In the genomic region with DNA sequence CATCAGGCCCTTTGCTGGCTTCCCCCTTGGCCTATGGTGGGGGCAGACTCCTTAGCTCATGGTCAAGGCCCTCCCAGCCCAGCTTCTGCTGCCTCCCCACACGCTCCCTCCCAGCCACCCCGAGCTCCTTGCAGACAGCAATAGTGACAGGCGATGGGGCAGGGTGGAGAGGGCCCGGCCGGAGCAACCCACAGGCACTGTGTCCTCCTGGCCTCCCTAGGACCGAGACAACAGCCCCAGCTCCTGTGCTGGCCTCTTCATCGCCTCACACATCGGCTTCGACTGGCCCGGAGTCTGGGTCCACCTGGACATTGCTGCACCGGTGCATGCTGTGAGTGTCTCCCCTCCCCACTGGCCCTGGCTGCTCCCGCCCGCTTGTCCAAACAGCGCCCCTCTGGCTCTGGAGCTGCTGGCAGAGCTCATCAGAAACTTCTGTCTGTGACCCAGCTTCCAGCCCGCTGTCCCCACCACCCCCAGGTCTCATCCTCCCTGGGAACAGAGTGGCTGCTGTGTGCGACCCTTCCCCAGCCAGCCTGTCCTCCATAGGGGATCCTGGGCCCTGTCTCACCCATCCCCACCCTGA, we compare ENCODE assay signal across 14 cellular contexts. TPM values are rescaled to one million over a fixed set of nuclear protein-coding genes. Genes with fewer than 3 reads are reported as not detected.
DNase-seq lines count a peak whose midpoint lies in the region; ATAC-seq and TF ChIP-seq lines count a peak whose summit lies in the region.
"Had no signal": no experiment of that assay in that cellular context is flagged by ENCODE, and none has a peak within 500 bp of the region (broad histone marks: within the 10 kb centered on the region; RNA-seq: fewer than 3 reads in every experiment).

No MANE protein-coding gene starts in this region.

- no peaks in the 10 kb centered on the region for H3K79me1 ChIP-seq in neuronal stem cell (ENCODE audit: low read depth, low read length)

- H3K9ac ChIP-seq in DND-41 (ENCODE audit: low read depth, low read length) = no peak overlapping the region
- no peak overlapping the region for H3K9ac ChIP-seq in neuronal stem cell (ENCODE audit: low read depth, low read length, poor library complexity)

- H3K4me1 ChIP-seq in DND-41 (ENCODE audit: insufficient read depth, low read length) (no peaks in the 10 kb centered on the region), neuronal stem cell (ENCODE audit: control insufficient read depth in 2 of 2, insufficient read depth in 1 of 2, low read depth in 1 of 2, low read length in 2 of 2) (peaks cover 14 to 19% of the 10 kb centered on the region in 2 donors)
- H3K4me1 ChIP-seq: SJSA1, suprapubic skin had no signal

- ATAC-seq in DND-41 (ENCODE audit: insufficient read depth, low read depth) = no peak
- ATAC-seq: CD8-positive, alpha-beta T cell had no signal

- peak overlapping the region; percentile 42 for H3K27ac Mint-ChIP-seq in dendritic cell treated with granulocyte-macrophage colony-stimulating factor and Interleukin-4, amounts not matched to agents 40 ng/mL and 50 ng/mL, for 4 days
- no peak overlapping the region for H3K27ac Mint-ChIP-seq in CD14-positive monocyte
- H3K27ac Mint-ChIP-seq: activated naive CD8-positive, alpha-beta T cell; CD8-positive, alpha-beta T cell; immature natural killer cell; naive B cell had no signal

- peaks cover 18% of the 10 kb centered on the region for H3K36me3 ChIP-seq in DND-41 (ENCODE audit: insufficient read depth, low read length)
- H3K36me3 ChIP-seq in neuronal stem cell (replicated peaks in 1 of 2; ENCODE audit: control insufficient read depth in 2 of 2, insufficient read depth in 2 of 2, low read length in 2 of 2) = peaks cover 0 to 3% of the 10 kb centered on the region in 2 donors
- H3K36me3 ChIP-seq: SJSA1 had no signal

- H3K27me3 Mint-ChIP-seq in dendritic cell treated with granulocyte-macrophage colony-stimulating factor and Interleukin-4, amounts not matched to agents 40 ng/mL and 50 ng/mL, for 4 days = no peaks in the 10 kb centered on the region
- H3K27me3 Mint-ChIP-seq in CD14-positive monocyte (ENCODE audit: low read depth in 3 of 3) = peaks cover 0 to 2% (median 2%) of the 10 kb centered on the region in 3 donors
- H3K27me3 Mint-ChIP-seq: activated naive CD8-positive, alpha-beta T cell; naive B cell had no signal

- no peak overlapping the region for H2BK5ac ChIP-seq in neuronal stem cell (ENCODE audit: low read length)

- peak overlapping the region; percentile 34 for H3K23ac ChIP-seq in neuronal stem cell (ENCODE audit: low read depth, low read length, poor library complexity)

- peak overlapping the region; percentile 49 for H3K14ac ChIP-seq in neuronal stem cell (ENCODE audit: low read length)

- no peak overlapping the region for H3K27ac ChIP-seq in DND-41 (ENCODE audit: low read length)
- no peak overlapping the region for H3K27ac ChIP-seq in neuronal stem cell (replicated peaks; ENCODE audit: low read length)
- H3K27ac ChIP-seq: SJSA1, suprapubic skin had no signal

- H3K4me3 ChIP-seq in DND-41 (ENCODE audit: low read depth in 1 of 2, low read length in 2 of 2) = no peak overlapping the region
- no peak overlapping the region for H3K4me3 ChIP-seq in neuronal stem cell (ENCODE audit: low read length in 2 of 2)
- H3K4me3 ChIP-seq: SJSA1, suprapubic skin had no signal

- no peak overlapping the region for H2BK12ac ChIP-seq in neuronal stem cell (ENCODE audit: low read length)

- DNase-seq in DND-41 = peak; percentile 3
- DNase-seq in GM20000 (ENCODE audit: low spot score) = peak; percentile 11
- no peak for DNase-seq in neuronal stem cell (ENCODE audit: low spot score)
- no peak for DNase-seq in NCI-H1436 treated with DMSO at 0.1 percent for 48 hours (lab: John Stamatoyannopoulos, UW)
- no peak for DNase-seq in CD14-positive monocyte (ENCODE audit: low spot score)
- DNase-seq in NCI-H146 (lab: John Stamatoyannopoulos, UW) = no peak
- DNase-seq: immature natural killer cell, naive B cell, NCI-H774 had no signal

- no peak overlapping the region for H3K4me3 Mint-ChIP-seq in dendritic cell treated with granulocyte-macrophage colony-stimulating factor and Interleukin-4, amounts not matched to agents 40 ng/mL and 50 ng/mL, for 4 days
- no peak overlapping the region for H3K4me3 Mint-ChIP-seq in CD14-positive monocyte
- H3K4me3 Mint-ChIP-seq: activated naive CD8-positive, alpha-beta T cell; CD8-positive, alpha-beta T cell; immature natural killer cell; naive B cell had no signal

- H2AFZ ChIP-seq in DND-41 (ENCODE audit: low read depth, low read length) = no peak overlapping the region
- no peak overlapping the region for H2AFZ ChIP-seq in neuronal stem cell (ENCODE audit: low read length)

- H4K91ac ChIP-seq in neuronal stem cell (ENCODE audit: low read depth, low read length, poor library complexity) = no peak overlapping the region

- H3K4me2 ChIP-seq in DND-41 (ENCODE audit: insufficient read depth, low read length) = no peak overlapping the region
- H3K4me2 ChIP-seq in neuronal stem cell (ENCODE audit: insufficient read depth, low read length, poor library complexity, severe bottlenecking) = no peak overlapping the region

- no peaks in the 10 kb centered on the region for H3K79me2 ChIP-seq in DND-41 (ENCODE audit: insufficient read depth, low read length)

- intact Hi-C loops in dendritic cell treated with granulocyte-macrophage colony-stimulating factor and Interleukin-4, amounts not matched to agents 40 ng/mL and 50 ng/mL, for 4 days (cut with micrococcal nuclease) = no loop called here
- intact Hi-C loops in CD14-positive monocyte (cut with micrococcal nuclease) = no loop called here

- no peak overlapping the region for H4K8ac ChIP-seq in neuronal stem cell (ENCODE audit: low read depth, low read length)

- H3K9me3 ChIP-seq in DND-41 (ENCODE audit: insufficient read depth, low read length, severe bottlenecking) (no peaks in the 10 kb centered on the region), neuronal stem cell (replicated peaks in 1 of 2; ENCODE audit: control insufficient read depth in 2 of 2, insufficient read depth in 1 of 2, low read depth in 1 of 2, low read length in 2 of 2) (no peaks in the 10 kb centered on the region)
- H3K9me3 ChIP-seq: SJSA1, suprapubic skin had no signal

- H3K36me3 Mint-ChIP-seq in dendritic cell treated with granulocyte-macrophage colony-stimulating factor and Interleukin-4, amounts not matched to agents 40 ng/mL and 50 ng/mL, for 4 days (ENCODE audit: low read depth) = peaks cover 67% of the 10 kb centered on the region
- peaks cover 19 to 39% of the 10 kb centered on the region in 2 donors for H3K36me3 Mint-ChIP-seq in CD14-positive monocyte
- H3K36me3 Mint-ChIP-seq: activated naive CD8-positive, alpha-beta T cell; CD8-positive, alpha-beta T cell; immature natural killer cell; naive B cell had no signal

- TF ChIP-seq CTCF in DND-41 (IDR thresholded peaks at IDR 0.05; ENCODE audit: borderline replicate concordance, extremely low read depth, low read length, poor library complexity, severe bottlenecking) (no peak), GM20000 (IDR thresholded peaks at IDR 0.05; ENCODE audit: extremely low read depth, missing control alignments) (no peak), CD14-positive monocyte (IDR thresholded peaks at IDR 0.05) (no peak)

- H3K4me1 Mint-ChIP-seq in dendritic cell treated with granulocyte-macrophage colony-stimulating factor and Interleukin-4, amounts not matched to agents 40 ng/mL and 50 ng/mL, for 4 days (ENCODE audit: low read depth) = no peaks in the 10 kb centered on the region
- no peaks in the 10 kb centered on the region for H3K4me1 Mint-ChIP-seq in CD14-positive monocyte
- H3K4me1 Mint-ChIP-seq: immature natural killer cell had no signal

- H3K27me3 ChIP-seq in DND-41 (ENCODE audit: insufficient read depth, low read length, poor library complexity) (no peaks in the 10 kb centered on the region), neuronal stem cell (ENCODE audit: control insufficient read depth in 3 of 3, insufficient read depth in 3 of 3, low read depth in 1 of 3, low read length in 3 of 3) (peaks cover 0 to 5% (median 0%) of the 10 kb centered on the region in 3 experiments)
- H3K27me3 ChIP-seq: SJSA1, suprapubic skin had no signal

- H3K18ac ChIP-seq in neuronal stem cell (ENCODE audit: low read length) = no peak overlapping the region

- no peak overlapping the region for H2AK5ac ChIP-seq in neuronal stem cell (ENCODE audit: low read depth, low read length)

- H2BK15ac ChIP-seq in neuronal stem cell (ENCODE audit: low read length) = no peak overlapping the region

- H3K9me3 Mint-ChIP-seq in dendritic cell treated with granulocyte-macrophage colony-stimulating factor and Interleukin-4, amounts not matched to agents 40 ng/mL and 50 ng/mL, for 4 days = no peaks in the 10 kb centered on the region
- peaks cover 0 to 2% (median 0%) of the 10 kb centered on the region in 7 donors for H3K9me3 Mint-ChIP-seq in CD14-positive monocyte
- H3K9me3 Mint-ChIP-seq: CD8-positive, alpha-beta T cell; immature natural killer cell; naive B cell had no signal

- H4K20me1 ChIP-seq in DND-41 (ENCODE audit: insufficient read depth, low read length) = peaks cover 4% of the 10 kb centered on the region

- no CpG with 5 or more reads among the region's 16 CpGs for WGBS in neuronal stem cell (ENCODE audit: extremely low coverage in 2 of 2, insufficient read length in 2 of 2, insufficient replicate concordance in 1 of 2), 2 donors

- peak overlapping the region; percentile 0 for H3K4ac ChIP-seq in neuronal stem cell (ENCODE audit: low read length)

- H2BK120ac ChIP-seq in neuronal stem cell (ENCODE audit: low read depth, low read length) = no peak overlapping the region

RNA-seq across cellular contexts. Expression of gene NPEPL1, which starts 21.8 kb away (rescaled TPM):
- polyA plus RNA-seq in neuronal stem cell (2013, experiment 1 of 2) = 21.4 TPM
- 19.5 TPM for polyA plus RNA-seq in neuronal stem cell (2013, experiment 2 of 2)
- polyA plus RNA-seq in CD14-positive monocyte = 10 to 100 TPM; 37.6 to 39.6 TPM

Comparison
In these comparisons a context has a peak if more than half of its experiments do, and no peak if none do; other contexts are left out.
1. DNase-seq: peak in DND-41 (single experiment) and GM20000 (single experiment); none in neuronal stem cell (single experiment), NCI-H1436 treated with DMSO at 0.1 percent for 48 hours (single experiment), CD14-positive monocyte (single experiment) and NCI-H146 (single experiment).